In genomic region chr19:45599286-45599685, GRCh38 we compare ENCODE assay signal across 2 cellular contexts.
TF ChIP-seq lines count a peak whose summit lies in the region.

No MANE protein-coding gene starts in this region.

TF ChIP-seq in SK-N-SH, 30 proteins besides CTCF, POLR2A, EP300 and RAD21 (continued from another document):
- TF ChIP-seq REST (IDR thresholded peaks at IDR 0.05; ENCODE audit: low read depth, low read length) (no peak), YY1 (IDR thresholded peaks at IDR 0.05; ENCODE audit: low read depth) (no peak), TAF1 (IDR thresholded peaks at IDR 0.05; ENCODE audit: borderline replicate concordance, low read depth, low read length) (no peak), MAX (IDR thresholded peaks at IDR 0.05; ENCODE audit: low read depth) (no peak), ZBTB33 (IDR thresholded peaks at IDR 0.05; ENCODE audit: borderline replicate concordance, low read depth) (no peak), GABPA (IDR thresholded peaks at IDR 0.05; ENCODE audit: low read depth) (no peak), EZH2phosphoT487 (IDR thresholded peaks at IDR 0.05; ENCODE audit: borderline replicate concordance, low read depth) (no peak), RCOR1 (IDR thresholded peaks at IDR 0.05; ENCODE audit: low read length) (no peak), SMC3 (IDR thresholded peaks at IDR 0.05; ENCODE audit: low read depth, low read length) (no peak), MEF2A (IDR thresholded peaks at IDR 0.05; ENCODE audit: borderline replicate concordance, low read depth) (no peak), SIN3A (IDR thresholded peaks at IDR 0.05; ENCODE audit: borderline replicate concordance, low read depth, low read length) (no peak), IRF3 (IDR thresholded peaks at IDR 0.05; ENCODE audit: low read depth, low read length) (no peak), USF1 (IDR thresholded peaks at IDR 0.05; ENCODE audit: borderline replicate concordance, low read depth) (no peak), ELF1 (IDR thresholded peaks at IDR 0.05) (no peak), CHD2 (IDR thresholded peaks at IDR 0.05; ENCODE audit: low read length, partially characterized antibody) (no peak)

TF ChIP-seq in SK-N-SH treated with all-trans-retinoic acid at 6 μM for 48 hours, 23 proteins besides CTCF, POLR2A, EP300 and RAD21 (continued from another document):
- TF ChIP-seq TSHZ2 (CRISPR knock-in tag; IDR thresholded peaks at IDR 0.05) (no peak), PATZ1 (CRISPR knock-in tag; IDR thresholded peaks at IDR 0.05; ENCODE audit: borderline replicate concordance) (no peak)
